In the genomic region with DNA sequence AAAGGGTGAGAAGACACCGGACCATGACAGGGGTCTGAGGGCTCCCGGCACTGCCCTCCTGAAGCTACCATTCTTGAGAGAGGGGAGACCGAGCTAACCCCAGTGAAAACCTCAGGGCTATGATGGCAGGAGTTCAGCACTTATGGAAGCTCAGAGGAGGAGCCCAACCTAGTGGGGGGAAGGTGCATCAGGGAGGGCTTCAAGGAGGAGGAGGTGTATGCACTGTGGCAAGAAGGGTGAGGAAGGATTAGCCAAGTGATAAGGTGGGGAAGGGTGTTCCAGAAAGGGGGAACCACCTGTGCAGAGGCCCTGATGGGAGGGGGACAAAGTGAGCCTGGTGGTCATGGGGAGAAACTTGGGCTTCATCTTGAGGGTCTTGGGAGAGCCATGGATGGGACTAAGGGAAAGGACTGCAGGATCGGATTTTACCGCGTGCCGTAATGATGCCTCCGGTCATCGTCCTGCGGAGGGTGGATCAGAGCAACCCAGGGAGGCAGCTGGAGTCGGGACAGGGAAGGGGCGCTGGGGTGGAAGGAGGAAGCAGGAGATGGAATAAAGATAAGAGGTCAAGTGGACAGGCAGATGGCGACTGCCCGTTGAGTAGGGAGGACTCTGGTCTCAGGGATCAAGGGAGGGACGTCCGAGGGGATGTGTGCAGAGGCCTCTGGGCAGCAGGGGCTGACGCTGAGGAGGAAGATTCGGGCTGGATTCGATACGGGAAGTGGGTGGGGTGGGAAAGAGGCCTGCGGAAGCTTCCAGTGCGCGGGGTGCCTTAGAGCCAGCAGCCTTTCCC, we compare ENCODE assay signal across 6 cellular contexts. TPM values are rescaled to one million over a fixed set of nuclear protein-coding genes. Genes with fewer than 3 reads are reported as not detected.
A peak's percentile ranks its signal among the peaks of the same experiment; 100 is the strongest.
DNase-seq lines count a peak whose midpoint lies in the region; ATAC-seq and TF ChIP-seq lines count a peak whose summit lies in the region.

No MANE protein-coding gene starts in this region.

- H3K36me3 Mint-ChIP-seq in activated T-cell treated with anti-CD3 and anti-CD28 coated beads, Interleukin-2, amount 50 U/mL, for 72 hours (ENCODE audit: insufficient read depth in 2 of 2), result no peaks in the 10 kb centered on the region
- H3K36me3 Mint-ChIP-seq in type B pancreatic cell, result no peaks in the 10 kb centered on the region

- H3K4me1 Mint-ChIP-seq in activated T-cell treated with anti-CD3 and anti-CD28 coated beads, Interleukin-2, amount 50 U/mL, for 72 hours (ENCODE audit: low read depth), result peaks cover 23% of the 10 kb centered on the region
- no peaks in the 10 kb centered on the region for H3K4me1 Mint-ChIP-seq in type B pancreatic cell (ENCODE audit: unreplicated experiment)

- H3K27ac Mint-ChIP-seq in activated T-cell treated with anti-CD3 and anti-CD28 coated beads, Interleukin-2, amount 50 U/mL, for 72 hours, result no peak overlapping the region
- H3K27ac Mint-ChIP-seq in type B pancreatic cell, result no peak overlapping the region

- TF ChIP-seq CTCF in type B pancreatic cell (conservative IDR thresholded peaks at IDR 0.05), result no peak

- DNase-seq in activated T-cell treated with anti-CD3 and anti-CD28 coated beads, Interleukin-2, amount 50 U/mL, for 72 hours, result no peak
- no peak for DNase-seq in activated T-cell treated with anti-CD3 and anti-CD28 coated beads for 4 hours
- DNase-seq in left ventricle myocardium superior, result no peak
- DNase-seq in type B pancreatic cell (ENCODE audit: extremely low spot score, unreplicated experiment), result no peak
- no peak for DNase-seq in activated effector memory CD4-positive, alpha-beta T cell treated with anti-CD3 and anti-CD28 coated beads, Interleukin-2, amount 50 U/mL, for 16 hours
- no peak for DNase-seq in HuH-7.5 (ENCODE audit: low spot score)

- no peaks in the 10 kb centered on the region for H3K9me3 Mint-ChIP-seq in activated T-cell treated with anti-CD3 and anti-CD28 coated beads, Interleukin-2, amount 50 U/mL, for 72 hours
- H3K9me3 Mint-ChIP-seq in type B pancreatic cell, result no peaks in the 10 kb centered on the region

- peak overlapping the region; percentile 86 to 93 for H3K4me3 Mint-ChIP-seq in activated T-cell treated with anti-CD3 and anti-CD28 coated beads, Interleukin-2, amount 50 U/mL, for 72 hours
- peak overlapping the region; percentile 90 for H3K4me3 Mint-ChIP-seq in type B pancreatic cell

- peaks cover 25% of the 10 kb centered on the region for H3K27me3 Mint-ChIP-seq in activated T-cell treated with anti-CD3 and anti-CD28 coated beads, Interleukin-2, amount 50 U/mL, for 72 hours (ENCODE audit: low read depth)
- H3K27me3 Mint-ChIP-seq in type B pancreatic cell, result peaks cover 53% of the 10 kb centered on the region

- ATAC-seq in activated T-cell treated with anti-CD3 and anti-CD28 coated beads, Interleukin-2, amount 50 U/mL, for 72 hours (replicated peaks in 1 of 2), result no peak
- ATAC-seq in left ventricle myocardium superior, result peak; percentile 13

- intact Hi-C loops in left ventricle myocardium superior (cut with micrococcal nuclease), result no loop called here

RNA-seq across cellular contexts. Expression of a gene that starts 13.3 kb away (rescaled TPM):
- total RNA-seq in activated T-cell treated with anti-CD3 and anti-CD28 coated beads, Interleukin-2, amount 50 U/mL, for 72 hours, result 100 to 1,000 TPM; 136 to 168 TPM
- total RNA-seq in left ventricle myocardium superior, result 306 TPM
- total RNA-seq in type B pancreatic cell (ENCODE audit: low replicate concordance), result 159 and 176 TPM in 2 replicates

RNA-seq across cellular contexts. Expression of a gene that starts 25.4 kb away (rescaled TPM):
- total RNA-seq in activated T-cell treated with anti-CD3 and anti-CD28 coated beads, Interleukin-2, amount 50 U/mL, for 72 hours, result 1 to 10 TPM; 6.4 to 6.7 TPM
- total RNA-seq in left ventricle myocardium superior (1.2 TPM), type B pancreatic cell (ENCODE audit: low replicate concordance) (5.2 and 11.9 TPM in 2 replicates)

RNA-seq across cellular contexts. Expression of a gene that starts 26.8 kb away (rescaled TPM):
- total RNA-seq in activated T-cell treated with anti-CD3 and anti-CD28 coated beads, Interleukin-2, amount 50 U/mL, for 72 hours, result 1 to 10 TPM in 1 of 2 donors, under 1 TPM in 1; 0.43 to 1.4 TPM
- total RNA-seq in left ventricle myocardium superior (0.15 TPM), type B pancreatic cell (ENCODE audit: low replicate concordance) (1.1 and 1.5 TPM in 2 replicates)

RNA-seq across cellular contexts. Expression of a gene that starts 27.5 kb away (rescaled TPM):
- 1 to 10 TPM; 1.7 to 4.2 TPM for total RNA-seq in activated T-cell treated with anti-CD3 and anti-CD28 coated beads, Interleukin-2, amount 50 U/mL, for 72 hours
- 0.10 TPM for total RNA-seq in left ventricle myocardium superior
- total RNA-seq in type B pancreatic cell (ENCODE audit: low replicate concordance), result 4.2 and 5.5 TPM in 2 replicates

RNA-seq across cellular contexts. Expression of a gene that starts 41.4 kb away (rescaled TPM):
- 10 to 100 TPM; 10.2 to 10.3 TPM for total RNA-seq in activated T-cell treated with anti-CD3 and anti-CD28 coated beads, Interleukin-2, amount 50 U/mL, for 72 hours
- total RNA-seq in left ventricle myocardium superior, result 5.5 TPM
- 5.2 and 14.4 TPM in 2 replicates for total RNA-seq in type B pancreatic cell (ENCODE audit: low replicate concordance)
